ENCODE assay signal across 12 cellular contexts in genomic region chr11:803467-803742, GRCh38. TPM values are rescaled to one million over a fixed set of nuclear protein-coding genes. Genes with fewer than 3 reads are reported as not detected.
DNase-seq lines count a peak whose midpoint lies in the region; ATAC-seq and TF ChIP-seq lines count a peak whose summit lies in the region.
"Had no signal": no experiment of that assay in that cellular context is flagged by ENCODE, and none has a peak within 500 bp of the region (broad histone marks: within the 10 kb centered on the region; RNA-seq: fewer than 3 reads in every experiment).

No MANE protein-coding gene starts in this region.

- H3K27me3 ChIP-seq in BLaER1: no peaks in the 10 kb centered on the region
- H3K27me3 ChIP-seq: heart left ventricle, testis had no signal

- no peaks in the 10 kb centered on the region for H3K9me3 ChIP-seq in BLaER1
- H3K9me3 ChIP-seq: heart left ventricle, testis had no signal

- H3K4me3 Mint-ChIP-seq in activated CD8-positive, alpha-beta T cell treated with anti-CD3 and anti-CD28 coated beads for 36 hours: peak overlapping the region; percentile 79
- peak overlapping the region; percentile 79 for H3K4me3 Mint-ChIP-seq in memory B cell

- DNase-seq in activated CD8-positive, alpha-beta T cell treated with anti-CD3 and anti-CD28 coated beads for 36 hours: no peak
- DNase-seq in memory B cell (ENCODE audit: low spot score in 2 of 2): no peak
- no peak for DNase-seq in D341Med (ENCODE audit: low spot score)
- DNase-seq in dermis blood vessel endothelial cell: no peak
- DNase-seq: H9, heart left ventricle, left colon, testis had no signal

- H4K20me1 ChIP-seq in BLaER1: peaks cover 32% of the 10 kb centered on the region; the same call in 1 of the 2 replicates

- TF ChIP-seq CTCF in GM12875 (IDR thresholded peaks at IDR 0.05; ENCODE audit: borderline replicate concordance, insufficient read depth, low read depth, low read length): no peak
- no peak for TF ChIP-seq CTCF in activated CD8-positive, alpha-beta T cell treated with anti-CD3 and anti-CD28 coated beads for 36 hours (IDR thresholded peaks at IDR 0.05)

- H3K36me3 Mint-ChIP-seq in activated CD8-positive, alpha-beta T cell treated with anti-CD3 and anti-CD28 coated beads for 36 hours (ENCODE audit: low read depth): peaks cover 4% of the 10 kb centered on the region
- H3K36me3 Mint-ChIP-seq in memory B cell: peaks cover 2% of the 10 kb centered on the region

- peak overlapping the region; percentile 76 for H3K4me3 ChIP-seq in BLaER1
- peak overlapping the region; percentile 66 for H3K4me3 ChIP-seq in GM12875 (ENCODE audit: low read depth, low read length)

- intact Hi-C loops in activated CD8-positive, alpha-beta T cell treated with anti-CD3 and anti-CD28 coated beads for 36 hours (cut with micrococcal nuclease): no loop called here

- POLR2A ChIA-PET in activated CD8-positive, alpha-beta T cell treated with anti-CD3 and anti-CD28 coated beads for 36 hours (lab: Charles Lee): interaction anchor here (1.0 to 3.5 kb wide), 4 partner anchors 9 to 15 kb away, joined by 3 to 22 read pairs (median 3); partner anchors contain the start of gene PNPLA2

- H3K27ac Mint-ChIP-seq in activated CD8-positive, alpha-beta T cell treated with anti-CD3 and anti-CD28 coated beads for 36 hours: no peak overlapping the region
- no peak overlapping the region for H3K27ac Mint-ChIP-seq in memory B cell
- H3K27ac Mint-ChIP-seq: H9 had no signal

- ATAC-seq in activated CD8-positive, alpha-beta T cell treated with anti-CD3 and anti-CD28 coated beads for 36 hours: no peak
- ATAC-seq in memory B cell (ENCODE audit: low read depth) (no peak), HG03521 (IDR thresholded peaks at IDR 0.05; ENCODE audit: unreplicated experiment) (no peak)
- ATAC-seq: heart left ventricle, left colon had no signal

- H3K27me3 Mint-ChIP-seq in activated CD8-positive, alpha-beta T cell treated with anti-CD3 and anti-CD28 coated beads for 36 hours: no peaks in the 10 kb centered on the region
- no peaks in the 10 kb centered on the region for H3K27me3 Mint-ChIP-seq in memory B cell

- peaks cover 3% of the 10 kb centered on the region for H3K4me1 Mint-ChIP-seq in activated CD8-positive, alpha-beta T cell treated with anti-CD3 and anti-CD28 coated beads for 36 hours (ENCODE audit: low read depth)
- peaks cover 13% of the 10 kb centered on the region for H3K4me1 Mint-ChIP-seq in memory B cell

- peak overlapping the region; percentile 59; the same call in 1 of the 2 replicates for H3K27ac ChIP-seq in BLaER1
- H3K27ac ChIP-seq: testis had no signal

- no peaks in the 10 kb centered on the region for H3K9me3 Mint-ChIP-seq in activated CD8-positive, alpha-beta T cell treated with anti-CD3 and anti-CD28 coated beads for 36 hours
- H3K9me3 Mint-ChIP-seq in memory B cell: no peaks in the 10 kb centered on the region
- H3K9me3 Mint-ChIP-seq: H9 had no signal

- peak overlapping the region; percentile 80 for H3K9ac ChIP-seq in BLaER1

- H3K36me3 ChIP-seq in BLaER1: peaks cover 45% of the 10 kb centered on the region

- peaks cover 51% of the 10 kb centered on the region for H3K4me1 ChIP-seq in BLaER1

- H3K4me2 ChIP-seq in BLaER1: peak overlapping the region; percentile 99

- CTCF ChIA-PET in activated CD8-positive, alpha-beta T cell treated with anti-CD3 and anti-CD28 coated beads for 36 hours (lab: Charles Lee): no interaction called here

RNA-seq across cellular contexts. Expression of gene PIDD1, which starts 1.6 kb away (rescaled TPM):
- 10 to 100 TPM; 29.9 to 30.6 TPM for total RNA-seq in activated CD8-positive, alpha-beta T cell treated with anti-CD3 and anti-CD28 coated beads for 36 hours
- 7.8 and 12.1 TPM in 2 replicates for total RNA-seq in dermis blood vessel endothelial cell

RNA-seq across cellular contexts. Expression of gene SLC25A22, which starts 5.3 kb away (rescaled TPM):
- total RNA-seq in activated CD8-positive, alpha-beta T cell treated with anti-CD3 and anti-CD28 coated beads for 36 hours: 10 to 100 TPM; 33.3 to 36.7 TPM
- 7.1 and 13.6 TPM in 2 replicates for total RNA-seq in dermis blood vessel endothelial cell

RNA-seq across cellular contexts. Expression of gene RPLP2, which starts 6.4 kb away (rescaled TPM):
- total RNA-seq in activated CD8-positive, alpha-beta T cell treated with anti-CD3 and anti-CD28 coated beads for 36 hours: 1,000 to 10,000 TPM; 3,638 to 3,686 TPM
- total RNA-seq in dermis blood vessel endothelial cell: 199 and 232 TPM in 2 replicates

RNA-seq across cellular contexts. Expression of gene CEND1, which starts 13.5 kb away (rescaled TPM):
- under 1 TPM; 0.20 to 0.25 TPM for total RNA-seq in activated CD8-positive, alpha-beta T cell treated with anti-CD3 and anti-CD28 coated beads for 36 hours
- 0.14 and 0.17 TPM in 2 replicates for total RNA-seq in dermis blood vessel endothelial cell
- total RNA-seq: bronchial epithelial cell had no signal

RNA-seq across cellular contexts. Expression of gene PNPLA2, which starts 15.3 kb away (rescaled TPM):
- 10 to 100 TPM; 29.7 to 32.0 TPM for total RNA-seq in activated CD8-positive, alpha-beta T cell treated with anti-CD3 and anti-CD28 coated beads for 36 hours
- total RNA-seq in dermis blood vessel endothelial cell: 41.4 and 76.9 TPM in 2 replicates

Comparison
In these comparisons a context has a peak if more than half of its experiments do, and no peak if none do; other contexts are left out.
1. RNA of gene RPLP2, which starts 6.4 kb away (total RNA-seq): 3,638 to 3,686 TPM in activated CD8-positive, alpha-beta T cell treated with anti-CD3 and anti-CD28 coated beads for 36 hours; 199 to 232 TPM in dermis blood vessel endothelial cell; every median in the first group is over 10 times any median in the second.